9 cellular contexts compared by ENCODE assay signal in genomic region chr5:34007675-34008600, GRCh38. TPM values are rescaled to one million over a fixed set of nuclear protein-coding genes. Genes with fewer than 3 reads are reported as not detected.
A peak's percentile ranks its signal among the peaks of the same experiment; 100 is the strongest.
DNase-seq lines count a peak whose midpoint lies in the region; ATAC-seq, FAIRE-seq and TF ChIP-seq lines count a peak whose summit lies in the region.
"Had no signal": no experiment of that assay in that cellular context is flagged by ENCODE, and none has a peak within 500 bp of the region (broad histone marks: within the 10 kb centered on the region; RNA-seq: fewer than 3 reads in every experiment).

Gene AMACR (minus strand): TSS chr5:34008050. CDS start chr5:34008019, 31 bp downstream.

- peaks cover 11 to 18% of the 10 kb centered on the region in 2 donors for H3K4me1 ChIP-seq in kidney (ENCODE audit: control insufficient read depth in 1 of 2, insufficient read depth in 1 of 2, low read depth in 1 of 2, low read length in 2 of 2)

- intact Hi-C loops in kidney (cut with DNase I): no loop called here

- H3K4me3 ChIP-seq in kidney (ENCODE audit: low read length in 2 of 2): peak within 1 kb of the TSS; percentile 90 to 94

- peaks cover 8 to 14% of the 10 kb centered on the region in 2 donors for H3K36me3 ChIP-seq in kidney (ENCODE audit: control insufficient read depth in 1 of 2, insufficient read depth in 2 of 2, low read length in 2 of 2)

- no peak for TF ChIP-seq CTCF in kidney (IDR thresholded peaks at IDR 0.05; ENCODE audit: borderline replicate concordance, extremely low read depth, insufficient read depth)

- H3K27ac ChIP-seq in kidney (ENCODE audit: low read depth in 2 of 2, low read length in 2 of 2): peak within 1 kb of the TSS; percentile 90 to 97

- H3K9ac ChIP-seq in kidney (ENCODE audit: low read length in 2 of 2): peak within 1 kb of the TSS; percentile 90 to 96

- FAIRE-seq in kidney (lab: Jason Lieb, UNC): no peak
- FAIRE-seq: colon had no signal

- H3K9me3 ChIP-seq in kidney (ENCODE audit: control insufficient read depth in 1 of 2, low read length in 2 of 2): no peaks in the 10 kb centered on the region

- ATAC-seq in GM19035 (IDR thresholded peaks at IDR 0.05; ENCODE audit: unreplicated experiment): peak; percentile 93
- ATAC-seq in HG03342 (IDR thresholded peaks at IDR 0.05; ENCODE audit: unreplicated experiment): peak; percentile 94
- peak; percentile 84 to 90 for ATAC-seq in activated CD4-positive, CD25-positive, alpha-beta regulatory T cell treated with anti-CD3 and anti-CD28 coated beads, Interleukin-2, amount 50 U/mL, for 24 hours

- DNase-seq in AG20443 (ENCODE audit: low spot score) (peak; percentile 99), NCI-H345 treated with DMSO at 0.1 percent for 48 hours (lab: John Stamatoyannopoulos, UW; ENCODE audit: unreplicated experiment) (peak; percentile 75), cerebellar cortex (ENCODE audit: low spot score) (peak; percentile 92), kidney (peak; percentile 96)
- peak; percentile 69 to 89 for DNase-seq in stimulated activated CD4-positive, alpha-beta T cell treated with anti-CD3 and anti-CD28 coated beads, Interleukin-15, amount 100 ng/mL, for 1 hour (ENCODE audit: low read depth in 1 of 2, low spot score in 1 of 2)

RNA-seq across cellular contexts. Expression of gene AMACR, which starts in this region (rescaled TPM):
- total RNA-seq in kidney: 291 TPM
- 155 TPM for polyA plus RNA-seq in kidney (ENCODE audit: insufficient read depth, low read depth, low replicate concordance)

Comparison
In these comparisons a context has a peak if more than half of its experiments do, and no peak if none do; other contexts are left out.
1. Peak in every context shown above with its lines: DNase-seq, ATAC-seq, H3K4me3 ChIP-seq and H3K27ac ChIP-seq.